In the genomic region with DNA sequence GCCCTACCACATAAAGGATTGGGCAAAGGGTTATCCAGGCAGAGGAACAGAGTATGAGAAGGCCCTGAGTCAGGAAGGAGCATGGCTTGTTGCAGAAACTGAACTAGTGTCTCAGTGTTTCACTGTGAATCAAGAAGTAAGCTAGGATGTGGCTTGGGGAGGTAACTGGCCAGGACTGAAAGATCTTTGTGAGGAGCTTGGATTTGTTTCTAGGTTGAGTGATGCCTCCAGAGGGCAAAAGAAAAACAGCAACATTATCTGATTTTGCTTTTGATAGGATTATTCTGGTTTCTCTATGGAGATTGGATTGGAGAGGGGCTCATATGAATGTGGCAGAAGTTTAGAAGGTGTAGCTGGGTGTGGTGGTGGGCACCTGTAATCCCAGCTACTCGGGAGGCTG, we compare ENCODE assay signal across 10 cellular contexts.
DNase-seq lines count a peak whose midpoint lies in the region; ATAC-seq, FAIRE-seq and TF ChIP-seq lines count a peak whose summit lies in the region.
"Had no signal": no experiment of that assay in that cellular context is flagged by ENCODE, and none has a peak within 500 bp of the region (broad histone marks: within the 10 kb centered on the region; RNA-seq: fewer than 3 reads in every experiment).

No MANE protein-coding gene starts in this region.

- H2BK12ac ChIP-seq in H1 (ENCODE audit: low read depth, low read length): no peak overlapping the region; the same call in 1 of the 2 replicates

- H4K91ac ChIP-seq in H1 (replicated peaks; ENCODE audit: insufficient read length, low read length): no peak overlapping the region

- H3K4me3 Mint-ChIP-seq in activated CD4-positive, alpha-beta T cell treated with anti-CD3 and anti-CD28 coated beads for 36 hours: no peak overlapping the region
- H3K4me3 Mint-ChIP-seq: activated T-helper 1 cell treated with anti-CD3 and anti-CD28 coated beads, Interleukin-12 subunit alpha, Interleukin-12 subunit beta, Interleukin-2, Interleukin-4 antibody, amounts not matched to agents 30 ng/mL and 10 ng/mL and 1 ng/mL, durations not matched to agents 14 hours and 24 hours and 36 hours had no signal

- no peaks in the 10 kb centered on the region for H3K79me1 ChIP-seq in H1 (ENCODE audit: low read depth, low read length)

- no peak overlapping the region for H3K23ac ChIP-seq in H1 (ENCODE audit: insufficient read length)

- H3K4ac ChIP-seq in H1 (replicated peaks; ENCODE audit: insufficient read length, low read depth, low read length): no peak overlapping the region

- no peaks in the 10 kb centered on the region for H3K9me3 Mint-ChIP-seq in activated CD4-positive, alpha-beta T cell treated with anti-CD3 and anti-CD28 coated beads for 36 hours (ENCODE audit: low read depth)
- H3K9me3 Mint-ChIP-seq: activated T-helper 1 cell treated with anti-CD3 and anti-CD28 coated beads, Interleukin-12 subunit alpha, Interleukin-12 subunit beta, Interleukin-2, Interleukin-4 antibody, amounts not matched to agents 30 ng/mL and 10 ng/mL and 1 ng/mL, durations not matched to agents 14 hours and 24 hours and 36 hours had no signal

- intact Hi-C loops in activated CD4-positive, alpha-beta T cell treated with anti-CD3 and anti-CD28 coated beads for 36 hours (cut with DNase I, micrococcal nuclease): loop anchor here (5.0 to 10.0 kb wide), 4 partner anchors 210 to 1307 kb away; no protein-coding TSS in a partner anchor

- ATAC-seq in GM21723 (IDR thresholded peaks at IDR 0.05; ENCODE audit: unreplicated experiment): no peak
- no peak for ATAC-seq in activated CD4-positive, alpha-beta T cell treated with anti-CD3 and anti-CD28 coated beads for 36 hours

- no peaks in the 10 kb centered on the region for H3K4me1 Mint-ChIP-seq in activated CD4-positive, alpha-beta T cell treated with anti-CD3 and anti-CD28 coated beads for 36 hours

- TF ChIP-seq POLR2A in GM12891 (IDR thresholded peaks at IDR 0.05; ENCODE audit: low read depth, low read length) (no peak), H1 (IDR thresholded peaks at IDR 0.05; ENCODE audit: control extremely low read depth in 1 of 2, low read depth in 2 of 2, low read length in 2 of 2) (no peak)

- TF ChIP-seq CTCF in 22Rv1 (IDR thresholded peaks at IDR 0.05): peak; percentile 76
- TF ChIP-seq CTCF in KMS-11 (conservative IDR thresholded peaks at IDR 0.05; ENCODE audit: low read depth, low read length): peak; percentile 52
- TF ChIP-seq CTCF in H1 (IDR thresholded peaks at IDR 0.05; ENCODE audit: control extremely low read depth in 1 of 3, insufficient read depth in 1 of 3, low read depth in 1 of 3, low read length in 3 of 3): peak in 2 of 3 experiments; percentile 26 to 51; a peak in 2 of 4 replicates

- FAIRE-seq in GM12891 (lab: Jason Lieb, UNC): peak; percentile 23
- FAIRE-seq in H1 (lab: Jason Lieb, UNC): peak; percentile 81

- H3K9ac ChIP-seq in KMS-11: no peak overlapping the region
- H3K9ac ChIP-seq in H1 (replicated peaks in 1 of 4; ENCODE audit: extremely low read depth in 1 of 4, low read depth in 3 of 4, low read length in 3 of 4): no peak overlapping the region

- WGBS in H1 (ENCODE audit: extremely low coverage in 1 of 2, insufficient coverage in 1 of 2, insufficient read length in 1 of 2, insufficient replicate concordance in 2 of 2, low coverage in 1 of 2, low lambda C conversion rate in 2 of 2, missing lambda C conversion rate in 1 of 2), 2 experiments: 93% methylated on average over 1 of the region's 1 CpG; no CpG with 5 or more reads in 1 of the 2 experiments

- no peaks in the 10 kb centered on the region for H3K27me3 Mint-ChIP-seq in activated CD4-positive, alpha-beta T cell treated with anti-CD3 and anti-CD28 coated beads for 36 hours

- no peaks in the 10 kb centered on the region for H3K36me3 Mint-ChIP-seq in activated CD4-positive, alpha-beta T cell treated with anti-CD3 and anti-CD28 coated beads for 36 hours (ENCODE audit: low read depth)

- no peaks in the 10 kb centered on the region for H3K27me3 ChIP-seq in KMS-11 (ENCODE audit: insufficient read depth, low read depth)
- H3K27me3 ChIP-seq in H1 (replicated peaks in 1 of 4; ENCODE audit: control insufficient read depth in 3 of 4, extremely low read depth in 1 of 4, insufficient read depth in 3 of 4, low read length in 3 of 4): no peaks in the 10 kb centered on the region
- H3K27me3 ChIP-seq: MG63 had no signal

- H3K4me2 ChIP-seq in KMS-11 (no peak overlapping the region), H1 (ENCODE audit: insufficient read depth in 1 of 2, low read depth in 2 of 2, low read length in 2 of 2) (no peak overlapping the region)

- H2BK15ac ChIP-seq in H1 (ENCODE audit: low read length): no peak overlapping the region; the same call in 1 of the 2 replicates

- H3K4me1 ChIP-seq in KMS-11 (ENCODE audit: low read depth, poor library complexity, severe bottlenecking): peaks cover 17% of the 10 kb centered on the region
- H3K4me1 ChIP-seq in H1 (replicated peaks in 1 of 4; ENCODE audit: control insufficient read depth in 3 of 4, insufficient read depth in 4 of 4, low read length in 3 of 4): peaks cover 0 to 2% (median 0%) of the 10 kb centered on the region in 4 experiments; a peak in 2 of 7 replicates

- no peak overlapping the region for H2BK20ac ChIP-seq in H1 (ENCODE audit: low read length)

- no peaks in the 10 kb centered on the region for H4K20me1 ChIP-seq in KMS-11 (ENCODE audit: insufficient read depth)
- no peaks in the 10 kb centered on the region for H4K20me1 ChIP-seq in H1 (replicated peaks in 1 of 2; ENCODE audit: control insufficient read depth in 1 of 2, insufficient read depth in 2 of 2, low read length in 2 of 2)

- peak; percentile 44 to 47 for TF ChIP-seq RAD21 in H1 (IDR thresholded peaks at IDR 0.05 in 1 of 2, conservative IDR thresholded peaks at IDR 0.05 in 1 of 2; ENCODE audit: low read depth in 2 of 2, low read length in 2 of 2)

- H3K56ac ChIP-seq in H1 (replicated peaks; ENCODE audit: insufficient read length, low read depth, low read length): no peak overlapping the region

- H3K18ac ChIP-seq in H1 (ENCODE audit: extremely low read depth, low read length): no peak overlapping the region

- H2BK5ac ChIP-seq in H1 (ENCODE audit: low read depth, low read length): no peak overlapping the region

- no peaks in the 10 kb centered on the region for H3K79me2 ChIP-seq in KMS-11 (ENCODE audit: insufficient read depth, low read depth)
- H3K79me2 ChIP-seq in H1 (ENCODE audit: control insufficient read depth in 1 of 2, insufficient read depth in 2 of 2, low read length in 2 of 2): no peaks in the 10 kb centered on the region

- H3K27ac Mint-ChIP-seq in activated CD4-positive, alpha-beta T cell treated with anti-CD3 and anti-CD28 coated beads for 36 hours: no peak overlapping the region
- H3K27ac Mint-ChIP-seq: activated T-helper 1 cell treated with anti-CD3 and anti-CD28 coated beads, Interleukin-12 subunit alpha, Interleukin-12 subunit beta, Interleukin-2, Interleukin-4 antibody, amounts not matched to agents 30 ng/mL and 10 ng/mL and 1 ng/mL, durations not matched to agents 14 hours and 24 hours and 36 hours had no signal

- no peaks in the 10 kb centered on the region for H3K36me3 ChIP-seq in KMS-11 (ENCODE audit: insufficient read depth)
- no peaks in the 10 kb centered on the region for H3K36me3 ChIP-seq in H1 (ENCODE audit: control insufficient read depth in 2 of 4, insufficient read depth in 4 of 4, low read length in 3 of 4)
- H3K36me3 ChIP-seq: MG63 had no signal

- POLR2A ChIA-PET in H1 (lab: Charles Lee; ENCODE audit: partially characterized antibody): interaction anchor here (1.5 kb wide), 1 partner anchor 138 kb away, joined by 4 read pairs; a partner anchor contains a TSS
- POLR2A ChIA-PET in activated CD4-positive, alpha-beta T cell treated with anti-CD3 and anti-CD28 coated beads for 36 hours (lab: Charles Lee): no interaction called here

- H3K23me2 ChIP-seq in H1 (ENCODE audit: low read depth, low read length): no peaks in the 10 kb centered on the region

- no peak overlapping the region for H2AK5ac ChIP-seq in H1 (ENCODE audit: low read depth, low read length)

- H3K27ac ChIP-seq in 22Rv1 (peak overlapping the region; percentile 63), KMS-11 (no peak overlapping the region), H1 (ENCODE audit: low read depth, low read length) (no peak overlapping the region)

- H3K9me3 ChIP-seq in H1 (ENCODE audit: insufficient read depth in 2 of 2, low read depth in 1 of 2, low read length in 1 of 2): no peaks in the 10 kb centered on the region
- H3K9me3 ChIP-seq: MG63 had no signal

- H3K4me3 ChIP-seq in KMS-11 (IDR thresholded peaks at IDR 0.05; ENCODE audit: insufficient read depth, low read depth, low read length) (no peak overlapping the region), H1 (ENCODE audit: extremely low read depth in 1 of 4, insufficient read depth in 2 of 4, low read depth in 3 of 4, low read length in 4 of 4) (no peak overlapping the region)
- H3K4me3 ChIP-seq: MG63 had no signal

- no peak overlapping the region for H2BK120ac ChIP-seq in H1 (replicated peaks; ENCODE audit: low read depth, low read length)

- TF ChIP-seq EP300 in H1 (IDR thresholded peaks at IDR 0.05; ENCODE audit: borderline replicate concordance in 1 of 2, low read depth in 2 of 2, low read length in 2 of 2): no peak

- H2AFZ ChIP-seq in KMS-11 (ENCODE audit: low read depth) (no peak overlapping the region), H1 (ENCODE audit: low read length) (0 out of 2 replicates have a peak overlapping the region, but pooled peaks have one; percentile 89)

- H4K8ac ChIP-seq in H1 (ENCODE audit: extremely low read depth, insufficient read depth, low read length): no peak overlapping the region

- CTCF ChIA-PET in H1 (lab: Charles Lee; ENCODE audit: partially characterized antibody): interaction anchor here (0.6 to 3.8 kb wide), 60 partner anchors 9 to 1967 kb away, joined by 3 to 53 read pairs (median 3); a partner anchor contains a TSS
- CTCF ChIA-PET in activated CD4-positive, alpha-beta T cell treated with anti-CD3 and anti-CD28 coated beads for 36 hours (lab: Charles Lee): interaction anchor here (0.7 to 1.6 kb wide), 10 partner anchors 9 to 1196 kb away, joined by 3 to 6 read pairs (median 3); no protein-coding TSS in a partner anchor

- DNase-seq in GM12891 (ENCODE audit: insufficient read length, low spot score) (no peak), H1 (ENCODE audit: low read depth in 1 of 2, low spot score in 2 of 2) (no peak), NCI-H128 (lab: John Stamatoyannopoulos, UW; ENCODE audit: unreplicated experiment) (no peak), activated gamma-delta T cell treated with Interleukin-2 at 50 U/mL for 16 hours (no peak)
- no peak for DNase-seq in activated CD4-positive, alpha-beta T cell treated with anti-CD3 and anti-CD28 coated beads for 36 hours
- DNase-seq: MG63 had no signal

- H3K14ac ChIP-seq in H1 (ENCODE audit: insufficient read length): no peak overlapping the region

- no peak overlapping the region for H4K5ac ChIP-seq in H1 (ENCODE audit: insufficient read length, low read depth, low read length)

TF ChIP-seq in GM12891, 5 proteins besides CTCF, POLR2A, EP300 and RAD21 (continues in another document):
- TF ChIP-seq SPI1 (IDR thresholded peaks at IDR 0.05; ENCODE audit: low read depth, low read length): no peak
- TF ChIP-seq POLR2AphosphoS5 (IDR thresholded peaks at IDR 0.05; ENCODE audit: low read depth, low read length): no peak

TF ChIP-seq in H1, 55 proteins besides CTCF, POLR2A, EP300 and RAD21 (continues in another document):
- TF ChIP-seq RBBP5 (IDR thresholded peaks at IDR 0.05; ENCODE audit: borderline replicate concordance, low read depth, low read length) (no peak), SP2 (IDR thresholded peaks at IDR 0.05; ENCODE audit: low read length) (no peak)
